Comparison of ENCODE assay signal across 4 cellular contexts in genomic region chr17:19077397-19077796, GRCh38. TPM values are rescaled to one million over a fixed set of nuclear protein-coding genes. Genes with fewer than 3 reads are reported as not detected.
"Had no signal": no experiment of that assay in that cellular context is flagged by ENCODE, and none has a peak within 500 bp of the region (broad histone marks: within the 10 kb centered on the region; RNA-seq: fewer than 3 reads in every experiment).

No MANE protein-coding gene starts in this region.

RNA-seq across cellular contexts. Expression of gene GRAP, which starts 30.6 kb away (rescaled TPM):
- total RNA-seq: bronchial epithelial cell had no signal

RNA-seq across cellular contexts. Expression of gene GRAPL, which starts 50.0 kb away (rescaled TPM):
- total RNA-seq: bronchial epithelial cell, M059J, SJSA1 had no signal
- polyA plus RNA-seq: SK-N-SH had no signal
